In genomic region chr17:42312035-42312284, GRCh38 we compare ENCODE assay signal across 7 cellular contexts. TPM values are rescaled to one million over a fixed set of nuclear protein-coding genes. Genes with fewer than 3 reads are reported as not detected.
DNase-seq lines count a peak whose midpoint lies in the region; ATAC-seq, FAIRE-seq and TF ChIP-seq lines count a peak whose summit lies in the region.

No MANE protein-coding gene starts in this region.

- peak overlapping the region; percentile 72 for H3K27ac Mint-ChIP-seq in HFFc6
- H3K27ac Mint-ChIP-seq in activated CD8-positive, alpha-beta T cell treated with anti-CD3 and anti-CD28 coated beads for 36 hours: peak overlapping the region; percentile 94
- peak overlapping the region; percentile 67 for H3K27ac Mint-ChIP-seq in stimulated activated memory B cell treated with anti-CD40 and anti-IgM and Interleukin-4, amounts not matched to agents 10 μg/mL and 1 μg/mL and 100 μg/mL, for 72 hours

- peak overlapping the region; percentile 73 for H3K27ac ChIP-seq in HepG2 (ENCODE audit: extremely low read length, insufficient read depth, low read length)

- FAIRE-seq in HepG2 (lab: Jason Lieb, UNC): no peak

- peak overlapping the region; percentile 82 for H3K4me2 ChIP-seq in HepG2 (ENCODE audit: low read depth, low read length)

- H3K4me3 Mint-ChIP-seq in HFFc6: peak overlapping the region; percentile 50
- peak overlapping the region; percentile 66 for H3K4me3 Mint-ChIP-seq in activated CD8-positive, alpha-beta T cell treated with anti-CD3 and anti-CD28 coated beads for 36 hours
- H3K4me3 Mint-ChIP-seq in stimulated activated memory B cell treated with anti-CD40 and anti-IgM and Interleukin-4, amounts not matched to agents 10 μg/mL and 1 μg/mL and 100 μg/mL, for 72 hours: peak overlapping the region; percentile 47

- no TSS peak for BruUV-seq in HepG2 (replicated peaks; lab: Mats Ljungman, UMichigan)

- H3K36me3 Mint-ChIP-seq in HFFc6 (ENCODE audit: low read depth): peaks cover 17% of the 10 kb centered on the region; the same call in 1 of the 2 replicates
- peaks cover 71% of the 10 kb centered on the region for H3K36me3 Mint-ChIP-seq in activated CD8-positive, alpha-beta T cell treated with anti-CD3 and anti-CD28 coated beads for 36 hours (ENCODE audit: low read depth)
- H3K36me3 Mint-ChIP-seq in stimulated activated memory B cell treated with anti-CD40 and anti-IgM and Interleukin-4, amounts not matched to agents 10 μg/mL and 1 μg/mL and 100 μg/mL, for 72 hours: peaks cover 59% of the 10 kb centered on the region

- TF ChIP-seq CTCF in HFFc6 (IDR thresholded peaks at IDR 0.05): no peak
- TF ChIP-seq CTCF in activated CD8-positive, alpha-beta T cell treated with anti-CD3 and anti-CD28 coated beads for 36 hours (IDR thresholded peaks at IDR 0.05): no peak
- no peak for TF ChIP-seq CTCF in HepG2 (CRISPR knock-in tag; IDR thresholded peaks at IDR 0.05)

- no peaks in the 10 kb centered on the region for H4K20me1 ChIP-seq in HepG2 (ENCODE audit: insufficient read depth, low read length)

- TF ChIP-seq RAD21 in HepG2 (CRISPR knock-in tag; IDR thresholded peaks at IDR 0.05): no peak

- CTCF ChIA-PET in activated CD8-positive, alpha-beta T cell treated with anti-CD3 and anti-CD28 coated beads for 36 hours (lab: Charles Lee): interaction anchor here (0.8 to 30.6 kb wide), 24 partner anchors 9 to 215 kb away, joined by 3 to 968 read pairs (median 5); partner anchors contain the start of genes CAVIN1, STAT3 and STAT5A
- CTCF ChIA-PET in HepG2 (lab: Yijun Ruan, JAX; ENCODE audit: low intra/inter-chr PET ratio, low total read pairs): interaction anchor here (1.4 to 1.9 kb wide), 2 partner anchors 11 to 94 kb away, joined by 6 to 10 read pairs; no protein-coding TSS in a partner anchor

- no peak for DNase-seq in HFFc6
- no peak for DNase-seq in activated CD8-positive, alpha-beta T cell treated with anti-CD3 and anti-CD28 coated beads for 36 hours
- DNase-seq in HepG2 (ENCODE audit: low spot score): no peak
- DNase-seq in stimulated activated CD4-positive, alpha-beta T cell treated with anti-CD3 and anti-CD28 coated beads, Interleukin-4, amount 100 ng/mL, for 4 hours: no peak
- no peak for DNase-seq in DMS53 treated with DMSO at 0.1 percent for 48 hours (lab: John Stamatoyannopoulos, UW; ENCODE audit: unreplicated experiment)

- peaks cover 2 to 10% of the 10 kb centered on the region in 2 experiments; a peak in 4 of 5 replicates for H3K36me3 ChIP-seq in HepG2 (replicated peaks in 1 of 2; ENCODE audit: control insufficient read depth in 1 of 2, insufficient read depth in 2 of 2, low read length in 2 of 2)

- no peaks in the 10 kb centered on the region for H3K9me3 Mint-ChIP-seq in HFFc6
- no peaks in the 10 kb centered on the region for H3K9me3 Mint-ChIP-seq in activated CD8-positive, alpha-beta T cell treated with anti-CD3 and anti-CD28 coated beads for 36 hours
- no peaks in the 10 kb centered on the region for H3K9me3 Mint-ChIP-seq in stimulated activated memory B cell treated with anti-CD40 and anti-IgM and Interleukin-4, amounts not matched to agents 10 μg/mL and 1 μg/mL and 100 μg/mL, for 72 hours

- H3K9me3 ChIP-seq in HepG2 (ENCODE audit: low read length): no peaks in the 10 kb centered on the region

- TF ChIP-seq EP300 in HepG2 (IDR thresholded peaks at IDR 0.05; ENCODE audit: low read depth in 2 of 2, low read length in 2 of 2) (no peak), HepG2 (CRISPR knock-in tag; IDR thresholded peaks at IDR 0.05; ENCODE audit: borderline replicate concordance) (no peak)

- TF ChIP-seq POLR2A in HepG2 (IDR thresholded peaks at IDR 0.05; ENCODE audit: insufficient read depth in 1 of 2, low read depth in 2 of 2, low read length in 2 of 2): no peak

- H2AFZ ChIP-seq in HepG2 (ENCODE audit: low read length): no peak overlapping the region

- no peaks in the 10 kb centered on the region for H3K79me2 ChIP-seq in HepG2 (ENCODE audit: insufficient read depth, low read length)

- peak overlapping the region; percentile 55 for H3K9ac ChIP-seq in HepG2 (ENCODE audit: insufficient read depth, low read depth, low read length)

- no peaks in the 10 kb centered on the region for H3K27me3 ChIP-seq in HepG2 (ENCODE audit: control insufficient read depth in 1 of 2, insufficient read depth in 2 of 2, low read length in 2 of 2)

- ATAC-seq in activated CD8-positive, alpha-beta T cell treated with anti-CD3 and anti-CD28 coated beads for 36 hours: no peak
- ATAC-seq in HepG2 (no peak), HG02798 (IDR thresholded peaks at IDR 0.05; ENCODE audit: poor library complexity, unreplicated experiment) (no peak)
- no peak for ATAC-seq in stimulated activated memory B cell treated with anti-CD40 and anti-IgM and Interleukin-4, amounts not matched to agents 10 μg/mL and 1 μg/mL and 100 μg/mL, for 72 hours

- intact Hi-C loops in activated CD8-positive, alpha-beta T cell treated with anti-CD3 and anti-CD28 coated beads for 36 hours (cut with micrococcal nuclease): no loop called here
- intact Hi-C loops in HepG2 (cut with micrococcal nuclease; ENCODE audit: unreplicated experiment): no loop called here

- H3K4me1 Mint-ChIP-seq in HFFc6 (ENCODE audit: low read depth): peaks cover 17% of the 10 kb centered on the region
- peaks cover 81% of the 10 kb centered on the region for H3K4me1 Mint-ChIP-seq in activated CD8-positive, alpha-beta T cell treated with anti-CD3 and anti-CD28 coated beads for 36 hours (ENCODE audit: low read depth)
- peaks cover 68% of the 10 kb centered on the region for H3K4me1 Mint-ChIP-seq in stimulated activated memory B cell treated with anti-CD40 and anti-IgM and Interleukin-4, amounts not matched to agents 10 μg/mL and 1 μg/mL and 100 μg/mL, for 72 hours

- H3K4me1 ChIP-seq in HepG2 (ENCODE audit: insufficient read depth, low read length): peaks cover 85% of the 10 kb centered on the region

- peak overlapping the region; percentile 47 to 65 (median 51) for H3K4me3 ChIP-seq in HepG2 (replicated peaks in 1 of 3; ENCODE audit: insufficient read depth in 1 of 3, low read depth in 2 of 3, low read length in 3 of 3)

- in situ Hi-C loops in HepG2 (cut with HindIII; ENCODE audit: extremely low pct_ligation_motif_present, low pct_unique_long_range_greater_than_20kb): no loop called here

- H3K27me3 Mint-ChIP-seq in HFFc6 (ENCODE audit: insufficient read depth): peaks cover 6% of the 10 kb centered on the region
- H3K27me3 Mint-ChIP-seq in activated CD8-positive, alpha-beta T cell treated with anti-CD3 and anti-CD28 coated beads for 36 hours: no peaks in the 10 kb centered on the region
- no peaks in the 10 kb centered on the region for H3K27me3 Mint-ChIP-seq in stimulated activated memory B cell treated with anti-CD40 and anti-IgM and Interleukin-4, amounts not matched to agents 10 μg/mL and 1 μg/mL and 100 μg/mL, for 72 hours

- POLR2A ChIA-PET in activated CD8-positive, alpha-beta T cell treated with anti-CD3 and anti-CD28 coated beads for 36 hours (lab: Charles Lee): interaction anchor here (0.8 to 8.0 kb wide), 28 partner anchors 10 to 207 kb away, joined by 3 to 136 read pairs (median 5); partner anchors contain the start of genes STAT3, STAT5A and STAT5B
- POLR2A ChIA-PET in HepG2 (lab: Yijun Ruan, JAX): interaction anchor here (0.6 to 3.7 kb wide), 32 partner anchors 9 to 431 kb away, joined by 3 to 47 read pairs (median 4); partner anchors contain the start of genes CAVIN1, DNAJC7, GHDC and NAGLU

- 8% methylated on average over 5 of the region's 5 CpGs for WGBS in HepG2 (ENCODE audit: low lambda C conversion rate)

RNA-seq across cellular contexts. Expression of gene STAT5A, which starts 23.7 kb away (rescaled TPM):
- total RNA-seq in HFFc6 (2021; fragmentation: NEBNext Ultra II Directional; extraction: Animal tissue kit (Norgen Biotek cat#: 25700)): 1 to 10 TPM in 1 of 6 experiments, under 1 TPM in 5; 0.27 to 1.0 (median 0.53) TPM
- 100 to 1,000 TPM; 163 to 190 TPM for total RNA-seq in activated CD8-positive, alpha-beta T cell treated with anti-CD3 and anti-CD28 coated beads for 36 hours
- 4.1 and 4.5 TPM in 2 replicates for total RNA-seq in HepG2 (2016; rRNA removed; fragmentation: Illumina TruSeq; extraction: Trizol)
- 1.5 and 1.6 TPM in 2 replicates for total RNA-seq in HepG2 (2016; cell fraction: cytosol; rRNA removed; fragmentation: Illumina TruSeq; extraction: Trizol; ENCODE audit: low read depth)
- total RNA-seq in HepG2 (2016; cell fraction: insoluble cytoplasmic fraction; rRNA removed; fragmentation: Illumina TruSeq; extraction: Trizol): 2.4 and 3.2 TPM in 2 replicates
- 3.5 and 3.6 TPM in 2 replicates for total RNA-seq in HepG2 (2016; cell fraction: membrane; rRNA removed; fragmentation: Illumina TruSeq; extraction: Trizol)
- total RNA-seq in HepG2 (2016; cell fraction: nucleus; rRNA removed; fragmentation: Illumina TruSeq; extraction: Trizol): 3.1 and 4.2 TPM in 2 replicates
- 1.2 and 1.4 TPM in 2 replicates for polyA plus RNA-seq in HepG2 (2011; rRNA removed)
- 1.3 and 1.4 TPM in 2 replicates for polyA plus RNA-seq in HepG2 (2011; cell fraction: cytosol; rRNA removed)
- 3.3 and 3.4 TPM in 2 replicates for polyA plus RNA-seq in HepG2 (2011; cell fraction: nucleus; rRNA removed)
- 3.9 and 7.9 TPM in 2 replicates for polyA plus RNA-seq in HepG2 (2012)
- polyA plus RNA-seq in HepG2 (2016; cell fraction: cytosol; fragmentation: Illumina TruSeq; extraction: Trizol; ENCODE audit: low read depth): 1.2 and 1.4 TPM in 2 replicates
- polyA plus RNA-seq in HepG2 (2016; cell fraction: insoluble cytoplasmic fraction; fragmentation: Illumina TruSeq; extraction: Trizol; ENCODE audit: low read depth): 2.4 and 3.3 TPM in 2 replicates
- polyA plus RNA-seq in HepG2 (2016; cell fraction: membrane; fragmentation: Illumina TruSeq; extraction: Trizol; ENCODE audit: low read depth): 2.4 and 2.5 TPM in 2 replicates
- 3.2 and 4.2 TPM in 2 replicates for polyA plus RNA-seq in HepG2 (2016; cell fraction: nucleus; fragmentation: Illumina TruSeq; extraction: Trizol; ENCODE audit: insufficient read depth, low read depth)
- polyA minus RNA-seq in HepG2 (2011; rRNA and poly(A)+ RNA removed; ENCODE audit: low replicate concordance): 6.3 and 24.5 TPM in 2 replicates
- 1.7 TPM in 2 replicates for polyA minus RNA-seq in HepG2 (2011; cell fraction: cytosol; rRNA and poly(A)+ RNA removed)
- 1.7 and 3.0 TPM in 2 replicates for polyA minus RNA-seq in HepG2 (2011; cell fraction: nucleus; rRNA and poly(A)+ RNA removed)

RNA-seq across cellular contexts. Expression of gene STAT5B, which starts 35.8 kb away (rescaled TPM):
- total RNA-seq in HFFc6 (2021; fragmentation: NEBNext Ultra II Directional; extraction: Animal tissue kit (Norgen Biotek cat#: 25700)): 10 to 100 TPM; 16.8 to 22.5 (median 20.1) TPM
- total RNA-seq in activated CD8-positive, alpha-beta T cell treated with anti-CD3 and anti-CD28 coated beads for 36 hours: 100 to 1,000 TPM; 128 to 129 TPM
- total RNA-seq in HepG2 (2016; rRNA removed; fragmentation: Illumina TruSeq; extraction: Trizol): 17.2 and 21.0 TPM in 2 replicates
- 8.8 and 10.4 TPM in 2 replicates for total RNA-seq in HepG2 (2016; cell fraction: cytosol; rRNA removed; fragmentation: Illumina TruSeq; extraction: Trizol; ENCODE audit: low read depth)
- total RNA-seq in HepG2 (2016; cell fraction: insoluble cytoplasmic fraction; rRNA removed; fragmentation: Illumina TruSeq; extraction: Trizol): 14.8 and 23.5 TPM in 2 replicates
- total RNA-seq in HepG2 (2016; cell fraction: membrane; rRNA removed; fragmentation: Illumina TruSeq; extraction: Trizol): 13.7 and 14.6 TPM in 2 replicates
- 21.1 and 22.8 TPM in 2 replicates for total RNA-seq in HepG2 (2016; cell fraction: nucleus; rRNA removed; fragmentation: Illumina TruSeq; extraction: Trizol)
- polyA plus RNA-seq in HepG2 (2011; rRNA removed): 42.8 and 44.8 TPM in 2 replicates
- polyA plus RNA-seq in HepG2 (2011; cell fraction: cytosol; rRNA removed): 18.5 and 22.6 TPM in 2 replicates
- 110 and 115 TPM in 2 replicates for polyA plus RNA-seq in HepG2 (2011; cell fraction: nucleus; rRNA removed)
- polyA plus RNA-seq in HepG2 (2012): 27.0 and 34.0 TPM in 2 replicates
- polyA plus RNA-seq in HepG2 (2016; cell fraction: cytosol; fragmentation: Illumina TruSeq; extraction: Trizol; ENCODE audit: low read depth): 3.0 and 3.2 TPM in 2 replicates
- polyA plus RNA-seq in HepG2 (2016; cell fraction: insoluble cytoplasmic fraction; fragmentation: Illumina TruSeq; extraction: Trizol; ENCODE audit: low read depth): 13.9 and 18.4 TPM in 2 replicates
- 8.2 and 9.4 TPM in 2 replicates for polyA plus RNA-seq in HepG2 (2016; cell fraction: membrane; fragmentation: Illumina TruSeq; extraction: Trizol; ENCODE audit: low read depth)
- polyA plus RNA-seq in HepG2 (2016; cell fraction: nucleus; fragmentation: Illumina TruSeq; extraction: Trizol; ENCODE audit: insufficient read depth, low read depth): 73.9 and 77.3 TPM in 2 replicates
- polyA minus RNA-seq in HepG2 (2011; rRNA and poly(A)+ RNA removed; ENCODE audit: low replicate concordance): 35.0 and 59.1 TPM in 2 replicates
- polyA minus RNA-seq in HepG2 (2011; cell fraction: cytosol; rRNA and poly(A)+ RNA removed): 14.9 and 16.6 TPM in 2 replicates
- 36.8 and 37.1 TPM in 2 replicates for polyA minus RNA-seq in HepG2 (2011; cell fraction: nucleus; rRNA and poly(A)+ RNA removed)

Comparison
In these comparisons a context has a peak if more than half of its experiments do, and no peak if none do; other contexts are left out.
1. RNA of gene STAT5A, which starts 23.7 kb away (total RNA-seq): 163 to 190 TPM in activated CD8-positive, alpha-beta T cell treated with anti-CD3 and anti-CD28 coated beads for 36 hours; 1.5 to 4.5 TPM in HepG2 and 0.27 to 1.0 TPM in HFFc6; every median in the first group is over 10 times any median in the second.
2. Peak in every context shown above with its lines, with median percentiles within 50 percentile points of each other: H3K27ac Mint-ChIP-seq and H3K4me3 Mint-ChIP-seq.